Comparison of ENCODE assay signal across 1 cellular context in genomic region chr3:10115326-10116137, GRCh38.
TF ChIP-seq lines count a peak whose summit lies in the region.

BRK1 (plus strand) TSS chr3:10115675; CDS start chr3:10115702, 27 bp downstream.

TF ChIP-seq in K562, 482 proteins besides CTCF, POLR2A, EP300 and RAD21 (continued from another document and continues in another):
- TF ChIP-seq THAP12 (CRISPR knock-in tag; IDR thresholded peaks at IDR 0.05) (peak; percentile 81), ZNF175 (CRISPR knock-in tag; IDR thresholded peaks at IDR 0.05; ENCODE audit: low read depth) (peak; percentile 49; the same call in 1 of the 2 replicates), PCBP2 (IDR thresholded peaks at IDR 0.05; ENCODE audit: low read depth, low read length, poor library complexity, severe bottlenecking) (no peak), NEUROD1 (IDR thresholded peaks at IDR 0.05; ENCODE audit: borderline replicate concordance, low read depth, low read length, partially characterized antibody) (peak; percentile 56), SIRT6 (IDR thresholded peaks at IDR 0.05; ENCODE audit: low read depth, low read length) (no peak), STAT6 (CRISPR knock-in tag; IDR thresholded peaks at IDR 0.05) (peak; percentile 92), ZNF707 (CRISPR knock-in tag; conservative IDR thresholded peaks at IDR 0.05) (no peak), CBX5 (IDR thresholded peaks at IDR 0.05; ENCODE audit: borderline replicate concordance, low read depth) (no peak), REST (CRISPR knock-in tag; IDR thresholded peaks at IDR 0.05; ENCODE audit: low read depth) (peak; percentile 30; the same call in 1 of the 2 replicates), DDX20 (tag; IDR thresholded peaks at IDR 0.05; ENCODE audit: low read depth) (no peak), ZBTB11 (CRISPR knock-in tag; IDR thresholded peaks at IDR 0.05) (peak in 2 of 3 experiments; percentile 34 to 63; a peak in 3 of 6 replicates), ZBTB26 (CRISPR knock-in tag; IDR thresholded peaks at IDR 0.05) (no peak), ARID3B (CRISPR knock-in tag; IDR thresholded peaks at IDR 0.05; ENCODE audit: borderline replicate concordance) (no peak), TARDBP (IDR thresholded peaks at IDR 0.05) (0 out of 2 replicates have a peak, but pooled peaks have one; percentile 56), SP2 (IDR thresholded peaks at IDR 0.05; ENCODE audit: extremely low read depth, low read depth, low read length, poor library complexity, severe bottlenecking) (no peak), KAT7 (CRISPR knock-in tag; IDR thresholded peaks at IDR 0.05; ENCODE audit: borderline replicate concordance) (peak; percentile 63; the same call in 1 of the 2 replicates), CSDE1 (IDR thresholded peaks at IDR 0.05) (peak in 1 of 2 experiments; percentile 48; a peak in 1 of 4 replicates), RB1 (IDR thresholded peaks at IDR 0.05; ENCODE audit: low read depth) (0 out of 2 replicates have a peak, but pooled peaks have one; percentile 66), SRSF3 (IDR thresholded peaks at IDR 0.05; ENCODE audit: insufficient read depth, low read length) (no peak), BRD4 (IDR thresholded peaks at IDR 0.05) (0 out of 2 replicates have a peak, but pooled peaks have one; percentile 56), ZNF586 (CRISPR knock-in tag; conservative IDR thresholded peaks at IDR 0.05) (no peak), MAX (CRISPR knock-in tag; IDR thresholded peaks at IDR 0.05) (peak; percentile 90), ZNF318 (IDR thresholded peaks at IDR 0.05; ENCODE audit: borderline replicate concordance in 1 of 2, low read depth in 1 of 2) (no peak), PHF20 (IDR thresholded peaks at IDR 0.05; ENCODE audit: partially characterized antibody) (peak; percentile 84), POLR2B (IDR thresholded peaks at IDR 0.05; ENCODE audit: low read depth, partially characterized antibody) (peak; percentile 97), FOXO4 (CRISPR knock-in tag; IDR thresholded peaks at IDR 0.05) (no peak)
